In the genomic region with DNA sequence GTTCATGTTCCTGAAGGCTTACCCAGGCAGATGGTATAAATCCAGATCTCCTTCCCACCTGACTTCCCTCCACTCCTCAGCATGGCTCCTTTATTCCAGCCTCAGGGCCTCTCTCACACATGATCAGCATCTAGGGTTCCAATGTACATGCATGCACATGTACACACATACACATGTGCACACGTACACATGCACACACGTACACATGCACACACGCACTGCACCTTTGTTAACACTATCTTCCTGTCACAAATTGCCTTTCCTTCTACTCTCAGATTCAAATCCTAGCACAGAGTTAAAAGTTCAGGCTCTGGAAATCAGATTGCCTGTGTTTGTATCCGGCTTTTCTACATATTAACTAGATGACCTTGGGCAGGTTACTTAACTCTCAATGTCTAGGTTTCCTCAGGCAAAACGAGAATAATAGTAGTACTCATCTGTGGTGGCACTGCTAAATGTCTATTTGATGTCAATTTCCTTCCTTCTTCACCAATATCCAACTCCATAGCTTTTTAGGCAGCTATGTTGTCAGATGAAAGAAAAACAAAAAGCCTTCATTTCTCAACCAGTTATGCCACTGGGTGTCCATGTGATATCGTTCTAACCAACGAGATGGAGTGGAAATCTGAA, we compare ENCODE assay signal across 25 cellular contexts. TPM values are rescaled to one million over a fixed set of nuclear protein-coding genes. Genes with fewer than 3 reads are reported as not detected.
DNase-seq lines count a peak whose midpoint lies in the region; ATAC-seq, FAIRE-seq and TF ChIP-seq lines count a peak whose summit lies in the region.
"Had no signal": no experiment of that assay in that cellular context is flagged by ENCODE, and none has a peak within 500 bp of the region (broad histone marks: within the 10 kb centered on the region; RNA-seq: fewer than 3 reads in every experiment).

No MANE protein-coding gene starts in this region.

- in situ Hi-C loops in HepG2 (cut with HindIII; ENCODE audit: extremely low pct_ligation_motif_present, low pct_unique_long_range_greater_than_20kb) = loop anchor here (5.0 to 25.0 kb wide), 2 partner anchors 53 to 188 kb away; no protein-coding TSS in a partner anchor

- TF ChIP-seq RAD21 in HepG2 (CRISPR knock-in tag; IDR thresholded peaks at IDR 0.05) = no peak

- no peak overlapping the region for H3K4me3 ChIP-seq in body of pancreas
- H3K4me3 ChIP-seq in HepG2 (replicated peaks in 1 of 3; ENCODE audit: insufficient read depth in 1 of 3, low read depth in 2 of 3, low read length in 3 of 3) = peak overlapping the region; percentile 51 to 63 (median 56)
- H3K4me3 ChIP-seq in pancreas = no peak overlapping the region
- no peak overlapping the region for H3K4me3 ChIP-seq in thyroid gland (replicated peaks in 1 of 3)
- H3K4me3 ChIP-seq: BLaER1, SJCRH30 had no signal

- H3K79me2 ChIP-seq in HepG2 (ENCODE audit: insufficient read depth, low read length) = peaks cover 97% of the 10 kb centered on the region

- TF ChIP-seq EP300 in HepG2 (IDR thresholded peaks at IDR 0.05; ENCODE audit: low read depth in 2 of 2, low read length in 2 of 2) = peak in 1 of 2 experiments; percentile 91; a peak in 2 of 4 replicates
- TF ChIP-seq EP300 in HepG2 (CRISPR knock-in tag; IDR thresholded peaks at IDR 0.05; ENCODE audit: borderline replicate concordance) = peak; percentile 65; the same call in 1 of the 2 replicates

- DNase-seq in body of pancreas = no peak
- peak; percentile 94 for DNase-seq in HepG2 (ENCODE audit: low spot score)
- DNase-seq in pancreas = no peak
- DNase-seq in NCI-H510A treated with DMSO at 0.1 percent for 48 hours (lab: John Stamatoyannopoulos, UW) = no peak
- no peak for DNase-seq in NCI-H146 (lab: John Stamatoyannopoulos, UW)
- DNase-seq in thyroid gland = no peak
- DNase-seq in activated effector memory CD4-positive, alpha-beta T cell treated with Interleukin-2 at 50 U/mL for 16 hours = no peak
- DNase-seq: CD4-positive, CD25-positive, alpha-beta regulatory T cell; DMS153; DND-41; GOT3; HCEC 1CT; NCI-H1048; NCI-H1417 treated with DMSO at 0.1 percent for 48 hours; NCI-H1930; NCI-H2107; NCI-H524 treated with DMSO at 0.1 percent for 48 hours; NCI-H774; SJCRH30 had no signal

- no peak for TF ChIP-seq POLR2A in body of pancreas (IDR thresholded peaks at IDR 0.05)
- peak; percentile 22 to 75; a peak in 2 of 4 replicates for TF ChIP-seq POLR2A in HepG2 (IDR thresholded peaks at IDR 0.05; ENCODE audit: insufficient read depth in 1 of 2, low read depth in 2 of 2, low read length in 2 of 2)
- no peak for TF ChIP-seq POLR2A in thyroid gland (IDR thresholded peaks at IDR 0.05)

- no peaks in the 10 kb centered on the region for H4K20me1 ChIP-seq in HepG2 (ENCODE audit: insufficient read depth, low read length)
- H4K20me1 ChIP-seq: BLaER1 had no signal

- TF ChIP-seq CTCF in body of pancreas (IDR thresholded peaks at IDR 0.05) (peak in 1 of 7 experiments; percentile 23), HepG2 (CRISPR knock-in tag; IDR thresholded peaks at IDR 0.05) (no peak), pancreas (IDR thresholded peaks at IDR 0.05) (no peak), thyroid gland (IDR thresholded peaks at IDR 0.05) (no peak)

- CTCF ChIA-PET in HepG2 (lab: Yijun Ruan, JAX; ENCODE audit: low intra/inter-chr PET ratio, low total read pairs) = no interaction called here

- H3K27ac ChIP-seq in body of pancreas (peak overlapping the region in 2 of 4 donors; percentile 31 to 39), HepG2 (ENCODE audit: extremely low read length, insufficient read depth, low read length) (peak overlapping the region; percentile 80), pancreas (peak overlapping the region in 2 of 4 donors; percentile 0 to 21), thyroid gland (no peak overlapping the region)
- H3K27ac ChIP-seq: BLaER1, KMS-11, SJCRH30 had no signal

- H3K9me3 ChIP-seq in body of pancreas (no peaks in the 10 kb centered on the region), HepG2 (ENCODE audit: low read length) (no peaks in the 10 kb centered on the region), pancreas (no peaks in the 10 kb centered on the region), thyroid gland (no peaks in the 10 kb centered on the region)
- H3K9me3 ChIP-seq: BLaER1, SJCRH30 had no signal

- peak overlapping the region; percentile 70 for H3K9ac ChIP-seq in HepG2 (ENCODE audit: insufficient read depth, low read depth, low read length)
- H3K9ac ChIP-seq: BLaER1, KMS-11 had no signal

- peak overlapping the region; percentile 84 for H3K4me2 ChIP-seq in HepG2 (ENCODE audit: low read depth, low read length)
- H3K4me2 ChIP-seq: BLaER1, KMS-11 had no signal

- intact Hi-C loops in body of pancreas (cut with DNase I) = no loop called here
- intact Hi-C loops in HepG2 (cut with micrococcal nuclease; ENCODE audit: unreplicated experiment) = loop anchor here (1.0 to 2.0 kb wide), 2 partner anchors 12 to 16 kb away; no protein-coding TSS in a partner anchor
- intact Hi-C loops in pancreas (cut with DNase I) = no loop called here
- intact Hi-C loops in thyroid gland (cut with DNase I) = no loop called here

- BruUV-seq in HepG2 (replicated peaks; lab: Mats Ljungman, UMichigan) = no TSS peak

- POLR2A ChIA-PET in HepG2 (lab: Yijun Ruan, JAX) = interaction anchor here (0.9 to 6.1 kb wide), 12 partner anchors 11 to 63 kb away, joined by 3 to 93 read pairs (median 7); a partner anchor contains a TSS

- WGBS in body of pancreas, 2 donors = 13 to 22% methylated on average over 7 of the region's 7 CpGs
- WGBS in HepG2 (ENCODE audit: low lambda C conversion rate) = 2% methylated on average over 7 of the region's 7 CpGs
- WGBS in pancreas, 2 donors = 14 to 15% methylated on average over 7 of the region's 7 CpGs
- WGBS in thyroid gland, 2 donors = 83 to 88% methylated on average over 7 of the region's 7 CpGs

- H3K4me1 ChIP-seq in body of pancreas (peaks cover 17% of the 10 kb centered on the region), HepG2 (ENCODE audit: insufficient read depth, low read length) (peaks cover 96% of the 10 kb centered on the region), pancreas (peaks cover 0 to 15% (median 11%) of the 10 kb centered on the region in 3 donors), thyroid gland (no peaks in the 10 kb centered on the region)
- H3K4me1 ChIP-seq: BLaER1, SJCRH30 had no signal

- FAIRE-seq in HepG2 (lab: Jason Lieb, UNC) = peak; percentile 91
- FAIRE-seq in pancreas (lab: Jason Lieb, UNC) = no peak
- FAIRE-seq: A204.1, GM12892 had no signal

- no peaks in the 10 kb centered on the region for H3K36me3 ChIP-seq in body of pancreas (replicated peaks in 1 of 2; ENCODE audit: insufficient read depth in 1 of 2, low read depth in 2 of 2)
- H3K36me3 ChIP-seq in HepG2 (replicated peaks in 1 of 2; ENCODE audit: control insufficient read depth in 1 of 2, insufficient read depth in 2 of 2, low read length in 2 of 2) = no peaks in the 10 kb centered on the region
- H3K36me3 ChIP-seq in pancreas = no peaks in the 10 kb centered on the region
- no peaks in the 10 kb centered on the region for H3K36me3 ChIP-seq in thyroid gland
- H3K36me3 ChIP-seq: BLaER1, SJCRH30 had no signal

- ATAC-seq in body of pancreas = peak; percentile 84
- ATAC-seq in HepG2 = peak; percentile 92
- ATAC-seq in pancreas = peak; percentile 74 to 95 (median 84)
- ATAC-seq: Right ventricle myocardium inferior had no signal

- H2AFZ ChIP-seq in HepG2 (ENCODE audit: low read length) = no peak overlapping the region

- H3K27me3 ChIP-seq in body of pancreas (no peaks in the 10 kb centered on the region), HepG2 (ENCODE audit: control insufficient read depth in 1 of 2, insufficient read depth in 2 of 2, low read length in 2 of 2) (no peaks in the 10 kb centered on the region), pancreas (no peaks in the 10 kb centered on the region), thyroid gland (no peaks in the 10 kb centered on the region)
- H3K27me3 ChIP-seq: BLaER1, SJCRH30 had no signal

TF ChIP-seq in HepG2, 621 proteins besides CTCF, POLR2A, EP300 and RAD21 (continues in another document):
- no peak for TF ChIP-seq ZNF329 (CRISPR knock-in tag; IDR thresholded peaks at IDR 0.05; ENCODE audit: low read depth)
- TF ChIP-seq ZSCAN21 (CRISPR knock-in tag; IDR thresholded peaks at IDR 0.05; ENCODE audit: borderline replicate concordance) = 0 out of 2 replicates have a peak, but pooled peaks have one; percentile 33
- no peak for TF ChIP-seq SOX6 (IDR thresholded peaks at IDR 0.05)
- peak; percentile 83 for TF ChIP-seq SOX6 (CRISPR knock-in tag; IDR thresholded peaks at IDR 0.05)
- peak; percentile 74; the same call in 1 of the 2 replicates for TF ChIP-seq KMT2A (CRISPR knock-in tag; IDR thresholded peaks at IDR 0.05)
- TF ChIP-seq ZFX (CRISPR knock-in tag; IDR thresholded peaks at IDR 0.05; ENCODE audit: low read depth) = peak; percentile 46; the same call in 1 of the 2 replicates

RNA-seq across cellular contexts. Expression of a gene that starts 12.8 kb away (rescaled TPM):
- total RNA-seq in body of pancreas (100 to 1,000 TPM in 1 of 2 donors, 10 to 100 TPM in 1; 97.9 to 289 TPM), HepG2 (2016; rRNA removed; fragmentation: Illumina TruSeq; extraction: Trizol) (1,596 and 1,895 TPM in 2 replicates), pancreas (100 to 1,000 TPM in 3 of 6 donors, 10 to 100 TPM in 3; 51.5 to 195 (median 109) TPM), thyroid gland (100 to 1,000 TPM; 162 to 637 (median 392) TPM)
- 296 and 300 TPM in 2 replicates for total RNA-seq in HepG2 (2016; cell fraction: cytosol; rRNA removed; fragmentation: Illumina TruSeq; extraction: Trizol; ENCODE audit: low read depth)
- 1,577 and 1,852 TPM in 2 replicates for total RNA-seq in HepG2 (2016; cell fraction: insoluble cytoplasmic fraction; rRNA removed; fragmentation: Illumina TruSeq; extraction: Trizol)
- 957 and 1,066 TPM in 2 replicates for total RNA-seq in HepG2 (2016; cell fraction: membrane; rRNA removed; fragmentation: Illumina TruSeq; extraction: Trizol)
- 1,184 and 1,437 TPM in 2 replicates for total RNA-seq in HepG2 (2016; cell fraction: nucleus; rRNA removed; fragmentation: Illumina TruSeq; extraction: Trizol)
- polyA plus RNA-seq in HepG2 (2011; rRNA removed) (1,422 and 2,083 TPM in 2 replicates), pancreas (10 to 100 TPM; 32.5 to 80.2 TPM)
- 1,126 and 1,365 TPM in 2 replicates for polyA plus RNA-seq in HepG2 (2011; cell fraction: cytosol; rRNA removed)
- polyA plus RNA-seq in HepG2 (2011; cell fraction: nucleus; rRNA removed) = 348 and 391 TPM in 2 replicates
- 1,145 and 1,833 TPM in 2 replicates for polyA plus RNA-seq in HepG2 (2012)
- 164 and 181 TPM in 2 replicates for polyA plus RNA-seq in HepG2 (2016; cell fraction: cytosol; fragmentation: Illumina TruSeq; extraction: Trizol; ENCODE audit: low read depth)
- polyA plus RNA-seq in HepG2 (2016; cell fraction: insoluble cytoplasmic fraction; fragmentation: Illumina TruSeq; extraction: Trizol; ENCODE audit: low read depth) = 1,195 and 1,209 TPM in 2 replicates
- polyA plus RNA-seq in HepG2 (2016; cell fraction: membrane; fragmentation: Illumina TruSeq; extraction: Trizol; ENCODE audit: low read depth) = 458 and 520 TPM in 2 replicates
- 1,480 and 1,518 TPM in 2 replicates for polyA plus RNA-seq in HepG2 (2016; cell fraction: nucleus; fragmentation: Illumina TruSeq; extraction: Trizol; ENCODE audit: insufficient read depth, low read depth)
- 1.0 and 783 TPM in 2 replicates for polyA minus RNA-seq in HepG2 (2011; rRNA and poly(A)+ RNA removed; ENCODE audit: low replicate concordance)
- polyA minus RNA-seq in HepG2 (2011; cell fraction: cytosol; rRNA and poly(A)+ RNA removed) = 1,217 and 1,367 TPM in 2 replicates
- polyA minus RNA-seq in HepG2 (2011; cell fraction: nucleus; rRNA and poly(A)+ RNA removed) = 527 and 880 TPM in 2 replicates
- polyA plus RNA-seq: IgD-negative memory B cell had no signal

Comparison
In these comparisons a context has a peak if more than half of its experiments do, and no peak if none do; other contexts are left out.
1. H3K4me3 ChIP-seq: peak in HepG2 (3 of 3); none in body of pancreas (0 of 2), pancreas (0 of 4) and thyroid gland (0 of 3).
2. POLR2A ChIP-seq: peak in HepG2 (2 of 2); none in body of pancreas (0 of 3) and thyroid gland (0 of 2).
3. Peak in every context shown above with its lines, with median percentiles within 50 percentile points of each other: ATAC-seq.